Comparison of ENCODE assay signal across 8 cellular contexts in genomic region chr20:57092112-57092899, GRCh38.
DNase-seq lines count a peak whose midpoint lies in the region; ATAC-seq and TF ChIP-seq lines count a peak whose summit lies in the region.

No MANE protein-coding gene starts in this region.

- peak; percentile 10 to 48 for DNase-seq in NCI-H446 (lab: John Stamatoyannopoulos, UW)
- no peak for DNase-seq in NCI-H446 treated with DMSO at 0.1 percent for 48 hours (lab: John Stamatoyannopoulos, UW)
- DNase-seq in HuH-7 (ENCODE audit: low spot score): peak; percentile 84
- DNase-seq in SK-N-DZ (ENCODE audit: low spot score): peak; percentile 82
- peak; percentile 75 for DNase-seq in activated naive CD8-positive, alpha-beta T cell treated with anti-CD3 and anti-CD28 coated beads, Interleukin-2, amount 10 ng/mL, durations not matched to agents 7 days and 5 days
- peak; percentile 83 for DNase-seq in left ventricle myocardium superior
- no peak for DNase-seq in gastrocnemius medialis

- no peaks in the 10 kb centered on the region for H3K36me3 Mint-ChIP-seq in activated naive CD8-positive, alpha-beta T cell treated with anti-CD3 and anti-CD28 coated beads, Interleukin-2, amount 10 ng/mL, durations not matched to agents 7 days and 5 days

- no peaks in the 10 kb centered on the region for H3K9me3 ChIP-seq in gastrocnemius medialis

- intact Hi-C loops in left ventricle myocardium superior (cut with micrococcal nuclease) (no loop called here), gastrocnemius medialis (cut with DNase I; ENCODE audit: low total_unique reads) (loop anchor here (1.0 kb wide), 1 partner anchor 254 kb away; no protein-coding TSS in a partner anchor)

- TF ChIP-seq POLR2A in gastrocnemius medialis (IDR thresholded peaks at IDR 0.05): no peak

- in situ Hi-C loops in gastrocnemius medialis (cut with MboI; ENCODE audit: low sequenced_read_pairs in 4 of 4): loop anchor here in 3 of 4 donors (10.0 to 25.0 kb wide), 2 partner anchors 245 to 252 kb away; partner anchors contain the start of gene SPO11 (in 1 of the 3)

- POLR2A ChIA-PET in activated naive CD8-positive, alpha-beta T cell treated with anti-CD3 and anti-CD28 coated beads, Interleukin-2, amount 10 ng/mL, durations not matched to agents 7 days and 5 days (lab: Charles Lee): no interaction called here

- ATAC-seq in activated naive CD8-positive, alpha-beta T cell treated with anti-CD3 and anti-CD28 coated beads, Interleukin-2, amount 10 ng/mL, durations not matched to agents 7 days and 5 days (ENCODE audit: low read depth): peak; percentile 76
- peak; percentile 85 for ATAC-seq in left ventricle myocardium superior
- peak in 1 of 2 donors; percentile 46 for ATAC-seq in gastrocnemius medialis
- no peak for ATAC-seq in HG02981 (IDR thresholded peaks at IDR 0.05; ENCODE audit: unreplicated experiment)

- no peaks in the 10 kb centered on the region for H3K36me3 ChIP-seq in gastrocnemius medialis

- no peak overlapping the region for H3K27ac ChIP-seq in gastrocnemius medialis

- H3K27me3 Mint-ChIP-seq in activated naive CD8-positive, alpha-beta T cell treated with anti-CD3 and anti-CD28 coated beads, Interleukin-2, amount 10 ng/mL, durations not matched to agents 7 days and 5 days: peaks cover 7% of the 10 kb centered on the region

- no peaks in the 10 kb centered on the region for H3K9me3 Mint-ChIP-seq in activated naive CD8-positive, alpha-beta T cell treated with anti-CD3 and anti-CD28 coated beads, Interleukin-2, amount 10 ng/mL, durations not matched to agents 7 days and 5 days

- H3K4me3 ChIP-seq in gastrocnemius medialis: no peak overlapping the region

- H3K4me1 ChIP-seq in gastrocnemius medialis: no peaks in the 10 kb centered on the region

- H3K27ac Mint-ChIP-seq in activated naive CD8-positive, alpha-beta T cell treated with anti-CD3 and anti-CD28 coated beads, Interleukin-2, amount 10 ng/mL, durations not matched to agents 7 days and 5 days: no peak overlapping the region

- H3K4me3 Mint-ChIP-seq in activated naive CD8-positive, alpha-beta T cell treated with anti-CD3 and anti-CD28 coated beads, Interleukin-2, amount 10 ng/mL, durations not matched to agents 7 days and 5 days: no peak overlapping the region

- TF ChIP-seq CTCF in gastrocnemius medialis (IDR thresholded peaks at IDR 0.05 in 4 of 5, conservative IDR thresholded peaks at IDR 0.05 in 1 of 5): peak in 4 of 5 experiments; percentile 21 to 56 (median 48)

- peaks cover 4% of the 10 kb centered on the region for H3K4me1 Mint-ChIP-seq in activated naive CD8-positive, alpha-beta T cell treated with anti-CD3 and anti-CD28 coated beads, Interleukin-2, amount 10 ng/mL, durations not matched to agents 7 days and 5 days

- H3K27me3 ChIP-seq in gastrocnemius medialis: no peaks in the 10 kb centered on the region

Comparison
In these comparisons a context has a peak if more than half of its experiments do, and no peak if none do; other contexts are left out.
1. DNase-seq: peak in NCI-H446 (2 of 2), HuH-7 (single experiment), SK-N-DZ (single experiment), activated naive CD8-positive, alpha-beta T cell treated with anti-CD3 and anti-CD28 coated beads, Interleukin-2, amount 10 ng/mL, durations not matched to agents 7 days and 5 days (single experiment) and left ventricle myocardium superior (single experiment); none in NCI-H446 treated with DMSO at 0.1 percent for 48 hours (single experiment) and gastrocnemius medialis (0 of 2).